ENCODE assay signal across 1 cellular context in the genomic region with DNA sequence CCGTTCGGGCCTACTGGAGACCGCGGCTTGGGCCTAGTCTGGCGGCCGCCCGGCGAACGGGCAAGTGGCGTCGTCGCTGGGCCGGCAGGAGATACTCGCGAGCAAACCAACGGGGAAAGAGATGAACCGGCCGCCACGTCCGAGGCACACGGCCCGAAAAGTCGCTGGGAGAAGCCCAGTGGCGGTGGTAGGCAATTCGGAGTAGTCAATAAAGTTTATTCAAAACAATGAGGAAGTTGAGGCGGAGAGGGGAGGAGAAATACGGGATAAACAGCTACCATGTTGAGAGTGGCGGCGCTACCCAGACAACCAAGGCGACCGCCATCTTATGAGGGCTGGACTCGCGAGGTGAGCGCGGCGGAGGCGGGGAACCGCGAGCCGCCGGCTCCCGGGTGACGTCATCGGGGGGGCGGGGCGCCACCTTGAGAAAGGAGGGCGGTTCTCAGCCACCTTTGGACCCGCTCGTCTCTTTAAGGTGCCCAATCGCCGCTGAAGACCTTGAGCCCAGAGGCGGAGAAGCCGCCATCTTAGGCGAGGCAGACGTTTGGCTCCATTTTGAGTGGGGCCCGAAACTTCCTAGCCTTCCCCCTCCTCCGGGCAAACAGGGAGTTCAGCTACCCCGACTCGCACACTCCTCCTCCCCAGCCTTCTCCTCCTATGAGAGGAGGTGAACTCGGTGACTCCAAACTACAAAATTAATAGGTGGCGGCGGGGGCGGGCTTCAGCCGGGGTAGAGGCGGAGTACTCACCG.
TF ChIP-seq lines count a peak whose summit lies in the region.

A gene (minus strand): TSS at position 348 of the 751 bp plus-strand sequence. CDS start 1,745 bp downstream, outside the sequence.

TF ChIP-seq in HepG2, 621 proteins besides CTCF, POLR2A, EP300 and RAD21 (continued from another document and continues in another):
- TF ChIP-seq TOE1 (CRISPR knock-in tag; IDR thresholded peaks at IDR 0.05) (no peak), HCFC1 (IDR thresholded peaks at IDR 0.05; ENCODE audit: low read depth, low read length) (peak; percentile 15; the same call in 1 of the 2 replicates), FOXA3 (CRISPR knock-in tag; IDR thresholded peaks at IDR 0.05) (0 out of 2 replicates have a peak, but pooled peaks have one; percentile 5), SALL1 (CRISPR knock-in tag; IDR thresholded peaks at IDR 0.05) (peak; percentile 25; the same call in 1 of the 2 replicates), ZNF143 (CRISPR knock-in tag; IDR thresholded peaks at IDR 0.05) (no peak; the same call in 1 of the 2 replicates), KAT8 (CRISPR knock-in tag; IDR thresholded peaks at IDR 0.05) (peak; percentile 54), YEATS4 (CRISPR knock-in tag; IDR thresholded peaks at IDR 0.05; ENCODE audit: borderline replicate concordance) (peak; percentile 61; the same call in 1 of the 2 replicates), ZNF772 (CRISPR knock-in tag; IDR thresholded peaks at IDR 0.05) (0 out of 2 replicates have a peak, but pooled peaks have one; percentile 19), SMARCE1 (IDR thresholded peaks at IDR 0.05; ENCODE audit: borderline replicate concordance) (no peak), THAP11 (CRISPR knock-in tag; IDR thresholded peaks at IDR 0.05) (peak; percentile 35), FOSL1 (CRISPR knock-in tag; IDR thresholded peaks at IDR 0.05; ENCODE audit: borderline replicate concordance) (no peak), ZFP41 (CRISPR knock-in tag; IDR thresholded peaks at IDR 0.05; ENCODE audit: borderline replicate concordance) (no peak), NRL (CRISPR knock-in tag; IDR thresholded peaks at IDR 0.05; ENCODE audit: borderline replicate concordance) (no peak), NR2F2 (IDR thresholded peaks at IDR 0.05; ENCODE audit: borderline replicate concordance, low read depth) (peak; percentile 43; the same call in 1 of the 2 replicates), SATB2 (CRISPR knock-in tag; IDR thresholded peaks at IDR 0.05) (0 out of 2 replicates have a peak, but pooled peaks have one; percentile 25), ZNF121 (CRISPR knock-in tag; IDR thresholded peaks at IDR 0.05) (no peak), DNMT3B (CRISPR knock-in tag; conservative IDR thresholded peaks at IDR 0.05) (no peak), SKI (IDR thresholded peaks at IDR 0.05; ENCODE audit: partially characterized antibody) (peak; percentile 66), ZNF501 (CRISPR knock-in tag; IDR thresholded peaks at IDR 0.05) (peak; percentile 44), SPEN (CRISPR knock-in tag; IDR thresholded peaks at IDR 0.05; ENCODE audit: low read depth) (peak; percentile 82; the same call in 1 of the 2 replicates), ZNF737 (CRISPR knock-in tag; IDR thresholded peaks at IDR 0.05; ENCODE audit: borderline replicate concordance) (no peak), STAG1 (CRISPR knock-in tag; IDR thresholded peaks at IDR 0.05) (peak; percentile 3; the same call in 1 of the 2 replicates), NAIF1 (CRISPR knock-in tag; IDR thresholded peaks at IDR 0.05; ENCODE audit: borderline replicate concordance) (peak; percentile 72; the same call in 1 of the 2 replicates), MYC (CRISPR knock-in tag; IDR thresholded peaks at IDR 0.05; ENCODE audit: borderline replicate concordance) (peak; percentile 62; the same call in 1 of the 2 replicates), WIZ (CRISPR knock-in tag; IDR thresholded peaks at IDR 0.05) (no peak), KLF11 (CRISPR knock-in tag; IDR thresholded peaks at IDR 0.05) (no peak), ZFY (CRISPR knock-in tag; IDR thresholded peaks at IDR 0.05) (peak; percentile 94)
- TF ChIP-seq, protein P1, sequence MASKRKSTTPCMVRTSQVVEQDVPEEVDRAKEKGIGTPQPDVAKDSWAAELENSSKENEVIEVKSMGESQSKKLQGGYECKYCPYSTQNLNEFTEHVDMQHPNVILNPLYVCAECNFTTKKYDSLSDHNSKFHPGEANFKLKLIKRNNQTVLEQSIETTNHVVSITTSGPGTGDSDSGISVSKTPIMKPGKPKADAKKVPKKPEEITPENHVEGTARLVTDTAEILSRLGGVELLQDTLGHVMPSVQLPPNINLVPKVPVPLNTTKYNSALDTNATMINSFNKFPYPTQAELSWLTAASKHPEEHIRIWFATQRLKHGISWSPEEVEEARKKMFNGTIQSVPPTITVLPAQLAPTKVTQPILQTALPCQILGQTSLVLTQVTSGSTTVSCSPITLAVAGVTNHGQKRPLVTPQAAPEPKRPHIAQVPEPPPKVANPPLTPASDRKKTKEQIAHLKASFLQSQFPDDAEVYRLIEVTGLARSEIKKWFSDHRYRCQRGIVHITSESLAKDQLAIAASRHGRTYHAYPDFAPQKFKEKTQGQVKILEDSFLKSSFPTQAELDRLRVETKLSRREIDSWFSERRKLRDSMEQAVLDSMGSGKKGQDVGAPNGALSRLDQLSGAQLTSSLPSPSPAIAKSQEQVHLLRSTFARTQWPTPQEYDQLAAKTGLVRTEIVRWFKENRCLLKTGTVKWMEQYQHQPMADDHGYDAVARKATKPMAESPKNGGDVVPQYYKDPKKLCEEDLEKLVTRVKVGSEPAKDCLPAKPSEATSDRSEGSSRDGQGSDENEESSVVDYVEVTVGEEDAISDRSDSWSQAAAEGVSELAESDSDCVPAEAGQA (IDR thresholded peaks at IDR 0.05; ENCODE audit: low read depth), result peak; percentile 43; the same call in 1 of the 2 replicates
- TF ChIP-seq, protein P1 (CRISPR knock-in tag; IDR thresholded peaks at IDR 0.05; ENCODE audit: borderline replicate concordance), result no peak
- TF ChIP-seq, protein P2, sequence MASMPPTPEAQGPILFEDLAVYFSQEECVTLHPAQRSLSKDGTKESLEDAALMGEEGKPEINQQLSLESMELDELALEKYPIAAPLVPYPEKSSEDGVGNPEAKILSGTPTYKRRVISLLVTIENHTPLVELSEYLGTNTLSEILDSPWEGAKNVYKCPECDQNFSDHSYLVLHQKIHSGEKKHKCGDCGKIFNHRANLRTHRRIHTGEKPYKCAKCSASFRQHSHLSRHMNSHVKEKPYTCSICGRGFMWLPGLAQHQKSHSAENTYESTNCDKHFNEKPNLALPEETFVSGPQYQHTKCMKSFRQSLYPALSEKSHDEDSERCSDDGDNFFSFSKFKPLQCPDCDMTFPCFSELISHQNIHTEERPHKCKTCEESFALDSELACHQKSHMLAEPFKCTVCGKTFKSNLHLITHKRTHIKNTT (CRISPR knock-in tag; IDR thresholded peaks at IDR 0.05), result no peak
- TF ChIP-seq, protein P3, sequence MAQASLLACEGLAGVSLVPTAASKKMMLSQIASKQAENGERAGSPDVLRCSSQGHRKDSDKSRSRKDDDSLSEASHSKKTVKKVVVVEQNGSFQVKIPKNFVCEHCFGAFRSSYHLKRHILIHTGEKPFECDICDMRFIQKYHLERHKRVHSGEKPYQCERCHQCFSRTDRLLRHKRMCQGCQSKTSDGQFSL (CRISPR knock-in tag; IDR thresholded peaks at IDR 0.05), result no peak
- TF ChIP-seq, protein P4, sequence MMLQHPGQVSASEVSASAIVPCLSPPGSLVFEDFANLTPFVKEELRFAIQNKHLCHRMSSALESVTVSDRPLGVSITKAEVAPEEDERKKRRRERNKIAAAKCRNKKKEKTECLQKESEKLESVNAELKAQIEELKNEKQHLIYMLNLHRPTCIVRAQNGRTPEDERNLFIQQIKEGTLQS (CRISPR knock-in tag; IDR thresholded peaks at IDR 0.05), result peak; percentile 8; the same call in 1 of the 2 replicates
- TF ChIP-seq, protein P5, sequence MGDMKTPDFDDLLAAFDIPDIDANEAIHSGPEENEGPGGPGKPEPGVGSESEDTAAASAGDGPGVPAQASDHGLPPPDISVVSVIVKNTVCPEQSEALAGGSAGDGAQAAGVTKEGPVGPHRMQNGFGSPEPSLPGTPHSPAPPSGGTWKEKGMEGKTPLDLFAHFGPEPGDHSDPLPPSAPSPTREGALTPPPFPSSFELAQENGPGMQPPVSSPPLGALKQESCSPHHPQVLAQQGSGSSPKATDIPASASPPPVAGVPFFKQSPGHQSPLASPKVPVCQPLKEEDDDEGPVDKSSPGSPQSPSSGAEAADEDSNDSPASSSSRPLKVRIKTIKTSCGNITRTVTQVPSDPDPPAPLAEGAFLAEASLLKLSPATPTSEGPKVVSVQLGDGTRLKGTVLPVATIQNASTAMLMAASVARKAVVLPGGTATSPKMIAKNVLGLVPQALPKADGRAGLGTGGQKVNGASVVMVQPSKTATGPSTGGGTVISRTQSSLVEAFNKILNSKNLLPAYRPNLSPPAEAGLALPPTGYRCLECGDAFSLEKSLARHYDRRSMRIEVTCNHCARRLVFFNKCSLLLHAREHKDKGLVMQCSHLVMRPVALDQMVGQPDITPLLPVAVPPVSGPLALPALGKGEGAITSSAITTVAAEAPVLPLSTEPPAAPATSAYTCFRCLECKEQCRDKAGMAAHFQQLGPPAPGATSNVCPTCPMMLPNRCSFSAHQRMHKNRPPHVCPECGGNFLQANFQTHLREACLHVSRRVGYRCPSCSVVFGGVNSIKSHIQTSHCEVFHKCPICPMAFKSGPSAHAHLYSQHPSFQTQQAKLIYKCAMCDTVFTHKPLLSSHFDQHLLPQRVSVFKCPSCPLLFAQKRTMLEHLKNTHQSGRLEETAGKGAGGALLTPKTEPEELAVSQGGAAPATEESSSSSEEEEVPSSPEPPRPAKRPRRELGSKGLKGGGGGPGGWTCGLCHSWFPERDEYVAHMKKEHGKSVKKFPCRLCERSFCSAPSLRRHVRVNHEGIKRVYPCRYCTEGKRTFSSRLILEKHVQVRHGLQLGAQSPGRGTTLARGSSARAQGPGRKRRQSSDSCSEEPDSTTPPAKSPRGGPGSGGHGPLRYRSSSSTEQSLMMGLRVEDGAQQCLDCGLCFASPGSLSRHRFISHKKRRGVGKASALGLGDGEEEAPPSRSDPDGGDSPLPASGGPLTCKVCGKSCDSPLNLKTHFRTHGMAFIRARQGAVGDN (CRISPR knock-in tag; IDR thresholded peaks at IDR 0.05), result peak; percentile 86
- TF ChIP-seq, protein P6, sequence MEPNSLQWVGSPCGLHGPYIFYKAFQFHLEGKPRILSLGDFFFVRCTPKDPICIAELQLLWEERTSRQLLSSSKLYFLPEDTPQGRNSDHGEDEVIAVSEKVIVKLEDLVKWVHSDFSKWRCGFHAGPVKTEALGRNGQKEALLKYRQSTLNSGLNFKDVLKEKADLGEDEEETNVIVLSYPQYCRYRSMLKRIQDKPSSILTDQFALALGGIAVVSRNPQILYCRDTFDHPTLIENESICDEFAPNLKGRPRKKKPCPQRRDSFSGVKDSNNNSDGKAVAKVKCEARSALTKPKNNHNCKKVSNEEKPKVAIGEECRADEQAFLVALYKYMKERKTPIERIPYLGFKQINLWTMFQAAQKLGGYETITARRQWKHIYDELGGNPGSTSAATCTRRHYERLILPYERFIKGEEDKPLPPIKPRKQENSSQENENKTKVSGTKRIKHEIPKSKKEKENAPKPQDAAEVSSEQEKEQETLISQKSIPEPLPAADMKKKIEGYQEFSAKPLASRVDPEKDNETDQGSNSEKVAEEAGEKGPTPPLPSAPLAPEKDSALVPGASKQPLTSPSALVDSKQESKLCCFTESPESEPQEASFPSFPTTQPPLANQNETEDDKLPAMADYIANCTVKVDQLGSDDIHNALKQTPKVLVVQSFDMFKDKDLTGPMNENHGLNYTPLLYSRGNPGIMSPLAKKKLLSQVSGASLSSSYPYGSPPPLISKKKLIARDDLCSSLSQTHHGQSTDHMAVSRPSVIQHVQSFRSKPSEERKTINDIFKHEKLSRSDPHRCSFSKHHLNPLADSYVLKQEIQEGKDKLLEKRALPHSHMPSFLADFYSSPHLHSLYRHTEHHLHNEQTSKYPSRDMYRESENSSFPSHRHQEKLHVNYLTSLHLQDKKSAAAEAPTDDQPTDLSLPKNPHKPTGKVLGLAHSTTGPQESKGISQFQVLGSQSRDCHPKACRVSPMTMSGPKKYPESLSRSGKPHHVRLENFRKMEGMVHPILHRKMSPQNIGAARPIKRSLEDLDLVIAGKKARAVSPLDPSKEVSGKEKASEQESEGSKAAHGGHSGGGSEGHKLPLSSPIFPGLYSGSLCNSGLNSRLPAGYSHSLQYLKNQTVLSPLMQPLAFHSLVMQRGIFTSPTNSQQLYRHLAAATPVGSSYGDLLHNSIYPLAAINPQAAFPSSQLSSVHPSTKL (CRISPR knock-in tag; IDR thresholded peaks at IDR 0.05), result peak; percentile 23; the same call in 1 of the 2 replicates
- TF ChIP-seq, protein P7, sequence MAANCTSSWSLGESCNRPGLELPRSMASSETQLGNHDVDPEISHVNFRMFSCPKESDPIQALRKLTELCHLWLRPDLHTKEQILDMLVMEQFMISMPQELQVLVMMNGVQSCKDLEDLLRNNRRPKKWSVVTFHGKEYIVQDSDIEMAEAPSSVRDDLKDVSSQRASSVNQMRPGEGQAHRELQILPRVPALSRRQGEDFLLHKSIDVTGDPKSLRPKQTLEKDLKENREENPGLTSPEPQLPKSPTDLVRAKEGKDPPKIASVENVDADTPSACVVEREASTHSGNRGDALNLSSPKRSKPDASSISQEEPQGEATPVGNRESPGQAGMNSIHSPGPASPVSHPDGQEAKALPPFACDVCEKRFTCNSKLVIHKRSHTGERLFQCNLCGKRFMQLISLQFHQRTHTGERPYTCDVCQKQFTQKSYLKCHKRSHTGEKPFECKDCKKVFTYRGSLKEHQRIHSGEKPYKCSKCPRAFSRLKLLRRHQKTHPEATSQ (CRISPR knock-in tag; IDR thresholded peaks at IDR 0.05; ENCODE audit: borderline replicate concordance), result peak; percentile 27; the same call in 1 of the 2 replicates
